Comparison of ENCODE assay signal across 22 cellular contexts in genomic region chr18:57502624-57503023, GRCh38.
"Had no signal": no experiment of that assay in that cellular context is flagged by ENCODE, and none has a peak within 500 bp of the region (broad histone marks: within the 10 kb centered on the region; RNA-seq: fewer than 3 reads in every experiment).

No MANE protein-coding gene starts in this region.

- H3K4me1 ChIP-seq: colonic mucosa, esophagus squamous epithelium, foreskin keratinocyte, gastroesophageal sphincter had no signal

- H3K36me3 ChIP-seq: colonic mucosa, esophagus muscularis mucosa, esophagus squamous epithelium, gastrocnemius medialis, gastroesophageal sphincter, heart left ventricle, heart right ventricle had no signal

- H3K9me3 ChIP-seq: colonic mucosa, esophagus muscularis mucosa, esophagus squamous epithelium, gastrocnemius medialis, gastroesophageal sphincter, heart left ventricle, heart right ventricle had no signal

- DNase-seq: colonic mucosa; cortex of kidney; dermis blood vessel endothelial cell; dorsolateral prefrontal cortex; effector CD4-positive, alpha-beta T cell; effector CD8-positive, alpha-beta T cell; effector memory CD4-positive, alpha-beta T cell; effector memory CD8-positive, alpha-beta T cell; endodermal cell; erythroblast; esophagus squamous epithelium; foreskin fibroblast; foreskin keratinocyte; foreskin melanocyte; gastrocnemius medialis; glutamatergic neuron; heart left ventricle; heart right ventricle had no signal

- H3K4me3 ChIP-seq: colonic mucosa, coronary artery, dorsolateral prefrontal cortex, esophagus muscularis mucosa, esophagus squamous epithelium, gastrocnemius medialis, gastroesophageal sphincter, heart left ventricle, heart right ventricle had no signal

- H3K27me3 ChIP-seq: colonic mucosa, gastrocnemius medialis had no signal

- H3K27ac ChIP-seq: colonic mucosa, coronary artery, dorsolateral prefrontal cortex, epithelial cell of prostate, esophagus muscularis mucosa, esophagus squamous epithelium, foreskin keratinocyte, gastrocnemius medialis, gastroesophageal sphincter, heart left ventricle, heart right ventricle had no signal
